ENCODE assay signal across 8 cellular contexts in genomic region chr4:102734591-102735385, GRCh38. TPM values are rescaled to one million over a fixed set of nuclear protein-coding genes. Genes with fewer than 3 reads are reported as not detected.
A peak's percentile ranks its signal among the peaks of the same experiment; 100 is the strongest.
DNase-seq lines count a peak whose midpoint lies in the region; ATAC-seq and TF ChIP-seq lines count a peak whose summit lies in the region.

No MANE protein-coding gene starts in this region.

- H3K4me3 Mint-ChIP-seq in activated CD4-positive, alpha-beta memory T cell treated with anti-CD3 and anti-CD28 coated beads, Interleukin-2, amount 10 ng/mL, durations not matched to agents 7 days and 5 days: no peak overlapping the region
- H3K4me3 Mint-ChIP-seq in endothelial cell (ENCODE audit: unreplicated experiment): no peak overlapping the region

- H2AFZ ChIP-seq in osteoblast (ENCODE audit: low read length): no peak overlapping the region

- H3K36me3 Mint-ChIP-seq in activated CD4-positive, alpha-beta memory T cell treated with anti-CD3 and anti-CD28 coated beads, Interleukin-2, amount 10 ng/mL, durations not matched to agents 7 days and 5 days (ENCODE audit: low read depth): peaks cover 33% of the 10 kb centered on the region
- H3K36me3 Mint-ChIP-seq in endothelial cell (ENCODE audit: low read depth, unreplicated experiment): peaks cover 11% of the 10 kb centered on the region

- DNase-seq in COLO668 (lab: John Stamatoyannopoulos, UW; ENCODE audit: unreplicated experiment) (peak; percentile 27), osteoblast (ENCODE audit: insufficient read length, low spot score, missing footprints) (no peak), endothelial cell (ENCODE audit: low spot score) (no peak), COR-L47 (lab: John Stamatoyannopoulos, UW) (no peak)
- peak; percentile 40 for DNase-seq in activated CD4-positive, alpha-beta memory T cell treated with anti-CD3 and anti-CD28 coated beads, Interleukin-2, amount 10 ng/mL, durations not matched to agents 7 days and 5 days
- no peak for DNase-seq in activated effector memory CD4-positive, alpha-beta T cell treated with Interleukin-2 at 50 U/mL for 16 hours

- peak overlapping the region; percentile 26 for H3K27ac ChIP-seq in osteoblast (ENCODE audit: low read depth, low read length)

- peaks cover 14% of the 10 kb centered on the region for H3K4me1 Mint-ChIP-seq in activated CD4-positive, alpha-beta memory T cell treated with anti-CD3 and anti-CD28 coated beads, Interleukin-2, amount 10 ng/mL, durations not matched to agents 7 days and 5 days
- H3K4me1 Mint-ChIP-seq in endothelial cell (ENCODE audit: unreplicated experiment): peaks cover 11% of the 10 kb centered on the region

- peak; percentile 99 for ATAC-seq in GM19328 (IDR thresholded peaks at IDR 0.05; ENCODE audit: unreplicated experiment)
- ATAC-seq in HG03175 (IDR thresholded peaks at IDR 0.05; ENCODE audit: unreplicated experiment): peak; percentile 100

- H3K79me2 ChIP-seq in osteoblast (ENCODE audit: insufficient read depth, low read length): peaks cover 27% of the 10 kb centered on the region

- no peak overlapping the region for H3K4me3 ChIP-seq in osteoblast (ENCODE audit: insufficient read depth, low read length)

- POLR2A ChIA-PET in activated CD4-positive, alpha-beta memory T cell treated with anti-CD3 and anti-CD28 coated beads, Interleukin-2, amount 10 ng/mL, durations not matched to agents 7 days and 5 days (lab: Charles Lee): no interaction called here

- CTCF ChIA-PET in activated CD4-positive, alpha-beta memory T cell treated with anti-CD3 and anti-CD28 coated beads, Interleukin-2, amount 10 ng/mL, durations not matched to agents 7 days and 5 days (lab: Charles Lee): no interaction called here

- no peak overlapping the region for H3K4me2 ChIP-seq in osteoblast (ENCODE audit: insufficient read depth, low read length)

- peaks cover 15% of the 10 kb centered on the region for H3K9me3 Mint-ChIP-seq in activated CD4-positive, alpha-beta memory T cell treated with anti-CD3 and anti-CD28 coated beads, Interleukin-2, amount 10 ng/mL, durations not matched to agents 7 days and 5 days
- no peaks in the 10 kb centered on the region for H3K9me3 Mint-ChIP-seq in endothelial cell (ENCODE audit: unreplicated experiment)

- no peak for TF ChIP-seq CTCF in osteoblast (IDR thresholded peaks at IDR 0.05; ENCODE audit: extremely low read depth, low read depth, low read length)
- no peak for TF ChIP-seq CTCF in endothelial cell (IDR thresholded peaks at IDR 0.05; ENCODE audit: unreplicated experiment)

- H3K36me3 ChIP-seq in osteoblast (ENCODE audit: insufficient read depth, low read length): no peaks in the 10 kb centered on the region

- no peaks in the 10 kb centered on the region for H3K9me3 ChIP-seq in osteoblast (ENCODE audit: low read depth, low read length)

- peak overlapping the region; percentile 47 for H3K27ac Mint-ChIP-seq in activated CD4-positive, alpha-beta memory T cell treated with anti-CD3 and anti-CD28 coated beads, Interleukin-2, amount 10 ng/mL, durations not matched to agents 7 days and 5 days
- no peak overlapping the region for H3K27ac Mint-ChIP-seq in endothelial cell (ENCODE audit: unreplicated experiment)

- no peaks in the 10 kb centered on the region for H3K27me3 ChIP-seq in osteoblast (ENCODE audit: insufficient read depth, low read length)

- H3K4me1 ChIP-seq in osteoblast (ENCODE audit: insufficient read depth, low read length): peaks cover 9% of the 10 kb centered on the region

- H4K20me1 ChIP-seq in osteoblast (ENCODE audit: insufficient read depth, low read length): peaks cover 4% of the 10 kb centered on the region

- H3K27me3 Mint-ChIP-seq in activated CD4-positive, alpha-beta memory T cell treated with anti-CD3 and anti-CD28 coated beads, Interleukin-2, amount 10 ng/mL, durations not matched to agents 7 days and 5 days: no peaks in the 10 kb centered on the region
- H3K27me3 Mint-ChIP-seq in endothelial cell (ENCODE audit: unreplicated experiment): peaks cover 4% of the 10 kb centered on the region

RNA-seq across cellular contexts. Expression of gene MANBA, which starts 26.0 kb away (rescaled TPM):
- 10 to 100 TPM; 13.6 to 14.5 TPM for total RNA-seq in activated CD4-positive, alpha-beta memory T cell treated with anti-CD3 and anti-CD28 coated beads, Interleukin-2, amount 10 ng/mL, durations not matched to agents 7 days and 5 days
- total RNA-seq in osteoblast (64.1 and 71.9 TPM in 2 replicates), endothelial cell (ENCODE audit: unreplicated experiment) (9.4 TPM)

Comparison
In these comparisons a context has a peak if more than half of its experiments do, and no peak if none do; other contexts are left out.
1. DNase-seq: peak in COLO668 (single experiment) and activated CD4-positive, alpha-beta memory T cell treated with anti-CD3 and anti-CD28 coated beads, Interleukin-2, amount 10 ng/mL, durations not matched to agents 7 days and 5 days (single experiment); none in osteoblast (single experiment), endothelial cell (single experiment), activated effector memory CD4-positive, alpha-beta T cell treated with Interleukin-2 at 50 U/mL for 16 hours (single experiment) and COR-L47 (single experiment).